3 cellular contexts compared by ENCODE assay signal in genomic region chr4:22216278-22216677, GRCh38.
"Had no signal": no experiment of that assay in that cellular context is flagged by ENCODE, and none has a peak within 500 bp of the region (broad histone marks: within the 10 kb centered on the region; RNA-seq: fewer than 3 reads in every experiment).

No MANE protein-coding gene starts in this region.

- H3K4me3 ChIP-seq: GM12878 had no signal

- DNase-seq: GDM1, GF-D8 had no signal
